ENCODE assay signal across 1 cellular context in the genomic region with DNA sequence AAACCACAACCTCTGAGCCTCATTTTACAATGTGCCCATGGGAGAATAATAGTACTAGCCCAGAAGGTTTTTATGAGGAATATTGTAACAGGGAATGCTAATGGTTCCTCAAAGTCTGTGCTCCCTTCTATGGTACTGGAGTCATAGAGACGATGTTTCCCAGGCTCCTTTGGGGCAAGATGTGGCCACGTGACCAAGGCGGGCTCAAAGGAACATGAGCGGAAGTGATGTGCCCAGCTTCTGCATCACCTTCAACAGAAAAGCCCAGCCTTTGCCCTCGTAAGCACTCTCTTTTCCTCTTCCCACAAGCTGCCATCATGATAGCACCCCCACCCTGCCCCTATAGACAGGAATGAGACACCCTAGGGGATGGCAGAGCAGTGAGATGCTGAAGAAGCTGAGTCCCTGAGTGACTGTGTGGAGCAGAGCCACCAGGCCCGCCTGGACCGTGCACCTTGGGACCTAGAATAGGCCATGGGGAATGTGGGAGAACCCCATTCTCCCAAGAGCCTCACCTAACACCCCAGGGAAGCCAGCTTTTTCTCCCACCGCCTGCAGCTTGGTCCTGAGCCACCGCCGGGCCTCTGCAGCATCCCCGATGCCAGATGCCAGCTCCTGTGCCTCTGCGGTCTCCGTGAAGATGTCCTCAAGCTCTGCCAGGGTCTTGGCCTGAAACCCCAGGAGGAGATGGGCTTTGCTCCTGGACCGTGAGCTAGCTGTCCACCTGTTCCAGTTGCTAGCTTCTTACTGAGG.
TF ChIP-seq lines count a peak whose summit lies in the region.

No MANE protein-coding gene starts in this region.

TF ChIP-seq in WTC11, 78 proteins besides CTCF, POLR2A, EP300 and RAD21 (continued from another document):
- TF ChIP-seq, protein P1, sequence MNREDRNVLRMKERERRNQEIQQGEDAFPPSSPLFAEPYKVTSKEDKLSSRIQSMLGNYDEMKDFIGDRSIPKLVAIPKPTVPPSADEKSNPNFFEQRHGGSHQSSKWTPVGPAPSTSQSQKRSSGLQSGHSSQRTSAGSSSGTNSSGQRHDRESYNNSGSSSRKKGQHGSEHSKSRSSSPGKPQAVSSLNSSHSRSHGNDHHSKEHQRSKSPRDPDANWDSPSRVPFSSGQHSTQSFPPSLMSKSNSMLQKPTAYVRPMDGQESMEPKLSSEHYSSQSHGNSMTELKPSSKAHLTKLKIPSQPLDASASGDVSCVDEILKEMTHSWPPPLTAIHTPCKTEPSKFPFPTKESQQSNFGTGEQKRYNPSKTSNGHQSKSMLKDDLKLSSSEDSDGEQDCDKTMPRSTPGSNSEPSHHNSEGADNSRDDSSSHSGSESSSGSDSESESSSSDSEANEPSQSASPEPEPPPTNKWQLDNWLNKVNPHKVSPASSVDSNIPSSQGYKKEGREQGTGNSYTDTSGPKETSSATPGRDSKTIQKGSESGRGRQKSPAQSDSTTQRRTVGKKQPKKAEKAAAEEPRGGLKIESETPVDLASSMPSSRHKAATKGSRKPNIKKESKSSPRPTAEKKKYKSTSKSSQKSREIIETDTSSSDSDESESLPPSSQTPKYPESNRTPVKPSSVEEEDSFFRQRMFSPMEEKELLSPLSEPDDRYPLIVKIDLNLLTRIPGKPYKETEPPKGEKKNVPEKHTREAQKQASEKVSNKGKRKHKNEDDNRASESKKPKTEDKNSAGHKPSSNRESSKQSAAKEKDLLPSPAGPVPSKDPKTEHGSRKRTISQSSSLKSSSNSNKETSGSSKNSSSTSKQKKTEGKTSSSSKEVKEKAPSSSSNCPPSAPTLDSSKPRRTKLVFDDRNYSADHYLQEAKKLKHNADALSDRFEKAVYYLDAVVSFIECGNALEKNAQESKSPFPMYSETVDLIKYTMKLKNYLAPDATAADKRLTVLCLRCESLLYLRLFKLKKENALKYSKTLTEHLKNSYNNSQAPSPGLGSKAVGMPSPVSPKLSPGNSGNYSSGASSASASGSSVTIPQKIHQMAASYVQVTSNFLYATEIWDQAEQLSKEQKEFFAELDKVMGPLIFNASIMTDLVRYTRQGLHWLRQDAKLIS (CRISPR knock-in tag; IDR thresholded peaks at IDR 0.05; ENCODE audit: borderline replicate concordance): no peak
